Comparison of ENCODE assay signal across 9 cellular contexts in the genomic region with DNA sequence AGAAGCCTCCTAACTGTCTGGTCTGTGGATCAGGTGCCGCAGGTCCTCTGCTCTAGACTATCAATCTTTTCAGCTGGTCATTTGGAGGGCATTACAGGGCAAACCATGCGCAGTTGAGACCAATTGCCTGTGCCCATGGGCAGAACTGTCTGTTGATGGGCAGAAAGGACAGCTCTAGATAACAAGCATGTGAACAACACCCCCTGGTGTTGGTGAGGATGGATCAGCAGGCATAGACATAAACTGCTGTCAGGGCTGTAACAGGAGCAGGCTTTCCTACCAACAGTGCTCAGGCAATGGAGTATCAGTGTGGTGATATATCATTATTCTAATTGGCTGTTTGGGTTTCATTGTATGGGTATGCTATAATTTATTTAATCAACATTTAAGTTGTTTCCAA.
DNase-seq lines count a peak whose midpoint lies in the region; ATAC-seq and TF ChIP-seq lines count a peak whose summit lies in the region.
"Had no signal": no experiment of that assay in that cellular context is flagged by ENCODE, and none has a peak within 500 bp of the region (broad histone marks: within the 10 kb centered on the region; RNA-seq: fewer than 3 reads in every experiment).

No MANE protein-coding gene starts in this region.

- no peak overlapping the region for H3K4me3 ChIP-seq in HFF-Myc (replicated peaks; ENCODE audit: low read depth, low read length)

- intact Hi-C loops in activated CD4-positive, alpha-beta T cell treated with anti-CD3 and anti-CD28 coated beads, Interleukin-2, amount 10 ng/mL, durations not matched to agents 24 days and 14 days (cut with micrococcal nuclease): no loop called here

- H3K4me3 Mint-ChIP-seq in activated CD4-positive, alpha-beta T cell treated with anti-CD3 and anti-CD28 coated beads, Interleukin-2, amount 10 ng/mL, durations not matched to agents 24 days and 14 days: no peak overlapping the region
- H3K4me3 Mint-ChIP-seq in activated naive CD8-positive, alpha-beta T cell treated with anti-CD3 and anti-CD28 coated beads, Interleukin-2, amount 50 U/mL, for 24 hours: no peak overlapping the region
- H3K4me3 Mint-ChIP-seq: activated naive CD4-positive, alpha-beta T cell treated with anti-CD3 and anti-CD28 coated beads, Interleukin-2, amount 50 U/mL, for 24 hours had no signal

- DNase-seq in activated CD4-positive, alpha-beta T cell treated with anti-CD3 and anti-CD28 coated beads, Interleukin-2, amount 10 ng/mL, durations not matched to agents 24 days and 14 days: peak; percentile 78
- no peak for DNase-seq in activated CD4-positive, alpha-beta T cell treated with anti-CD3 and anti-CD28 coated beads for 1 hour
- DNase-seq in HFF-Myc (ENCODE audit: extremely low read depth, low read depth): no peak
- peak; percentile 17 for DNase-seq in NCI-H2227 (lab: John Stamatoyannopoulos, UW; ENCODE audit: unreplicated experiment)
- DNase-seq in activated naive CD8-positive, alpha-beta T cell treated with anti-CD3 and anti-CD28 coated beads, Interleukin-2, amount 50 U/mL, for 24 hours: peak; percentile 9
- peak; percentile 12 for DNase-seq in inferior parietal cortex (ENCODE audit: extremely low spot score)

- no peaks in the 10 kb centered on the region for H3K27me3 Mint-ChIP-seq in activated CD4-positive, alpha-beta T cell treated with anti-CD3 and anti-CD28 coated beads, Interleukin-2, amount 10 ng/mL, durations not matched to agents 24 days and 14 days
- H3K27me3 Mint-ChIP-seq in activated naive CD8-positive, alpha-beta T cell treated with anti-CD3 and anti-CD28 coated beads, Interleukin-2, amount 50 U/mL, for 24 hours: peaks cover 3% of the 10 kb centered on the region

- H3K9me3 Mint-ChIP-seq in activated CD4-positive, alpha-beta T cell treated with anti-CD3 and anti-CD28 coated beads, Interleukin-2, amount 10 ng/mL, durations not matched to agents 24 days and 14 days: peaks cover 11% of the 10 kb centered on the region
- H3K9me3 Mint-ChIP-seq in activated naive CD8-positive, alpha-beta T cell treated with anti-CD3 and anti-CD28 coated beads, Interleukin-2, amount 50 U/mL, for 24 hours: peaks cover 3% of the 10 kb centered on the region

- peaks cover 5% of the 10 kb centered on the region for H3K36me3 Mint-ChIP-seq in activated CD4-positive, alpha-beta T cell treated with anti-CD3 and anti-CD28 coated beads, Interleukin-2, amount 10 ng/mL, durations not matched to agents 24 days and 14 days (ENCODE audit: low read depth)
- H3K36me3 Mint-ChIP-seq in activated naive CD8-positive, alpha-beta T cell treated with anti-CD3 and anti-CD28 coated beads, Interleukin-2, amount 50 U/mL, for 24 hours (ENCODE audit: low read depth): no peaks in the 10 kb centered on the region
- H3K36me3 Mint-ChIP-seq: activated naive CD4-positive, alpha-beta T cell treated with anti-CD3 and anti-CD28 coated beads, Interleukin-2, amount 50 U/mL, for 24 hours had no signal

- TF ChIP-seq CTCF in HFF-Myc (IDR thresholded peaks at IDR 0.05; ENCODE audit: low read depth, low read length, missing control alignments): peak; percentile 49

- peaks cover 16% of the 10 kb centered on the region for H3K4me1 Mint-ChIP-seq in activated CD4-positive, alpha-beta T cell treated with anti-CD3 and anti-CD28 coated beads, Interleukin-2, amount 10 ng/mL, durations not matched to agents 24 days and 14 days
- H3K4me1 Mint-ChIP-seq in activated naive CD8-positive, alpha-beta T cell treated with anti-CD3 and anti-CD28 coated beads, Interleukin-2, amount 50 U/mL, for 24 hours: peaks cover 12% of the 10 kb centered on the region
- H3K4me1 Mint-ChIP-seq: activated naive CD4-positive, alpha-beta T cell treated with anti-CD3 and anti-CD28 coated beads, Interleukin-2, amount 50 U/mL, for 24 hours had no signal

- no peak overlapping the region for H3K27ac Mint-ChIP-seq in activated CD4-positive, alpha-beta T cell treated with anti-CD3 and anti-CD28 coated beads, Interleukin-2, amount 10 ng/mL, durations not matched to agents 24 days and 14 days
- no peak overlapping the region for H3K27ac Mint-ChIP-seq in activated naive CD8-positive, alpha-beta T cell treated with anti-CD3 and anti-CD28 coated beads, Interleukin-2, amount 50 U/mL, for 24 hours

- ATAC-seq in activated naive CD8-positive, alpha-beta T cell treated with anti-CD3 and anti-CD28 coated beads, Interleukin-2, amount 50 U/mL, for 24 hours: peak; percentile 82
- ATAC-seq in GM21576 (IDR thresholded peaks at IDR 0.05; ENCODE audit: unreplicated experiment) (no peak), HG03469 (IDR thresholded peaks at IDR 0.05; ENCODE audit: unreplicated experiment) (no peak)

Comparison
In these comparisons a context has a peak if more than half of its experiments do, and no peak if none do; other contexts are left out.
1. DNase-seq: peak in activated CD4-positive, alpha-beta T cell treated with anti-CD3 and anti-CD28 coated beads, Interleukin-2, amount 10 ng/mL, durations not matched to agents 24 days and 14 days (single experiment), NCI-H2227 (single experiment), activated naive CD8-positive, alpha-beta T cell treated with anti-CD3 and anti-CD28 coated beads, Interleukin-2, amount 50 U/mL, for 24 hours (single experiment) and inferior parietal cortex (single experiment); none in activated CD4-positive, alpha-beta T cell treated with anti-CD3 and anti-CD28 coated beads for 1 hour (single experiment) and HFF-Myc (single experiment).